12 cellular contexts compared by ENCODE assay signal in the genomic region with DNA sequence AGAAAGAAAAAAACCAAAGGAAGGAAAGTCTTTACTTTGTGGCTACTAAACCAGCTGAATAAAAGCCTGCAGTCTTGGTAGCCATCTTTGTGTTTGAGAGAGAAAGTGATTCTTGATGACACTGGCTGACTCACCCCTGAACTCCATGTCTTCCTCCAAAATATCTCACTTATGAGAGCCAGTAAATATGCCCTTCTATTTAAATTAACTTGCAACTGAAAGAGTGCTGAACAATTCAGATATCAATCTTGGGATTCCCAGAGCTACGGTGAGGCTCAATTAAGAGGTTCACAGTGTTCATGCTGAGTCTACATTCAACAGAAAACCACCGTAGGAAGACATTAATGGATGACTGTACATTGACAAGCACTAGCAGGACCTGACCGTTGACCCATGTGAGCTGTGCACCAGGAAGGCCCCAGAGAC. TPM values are rescaled to one million over a fixed set of nuclear protein-coding genes. Genes with fewer than 3 reads are reported as not detected.
A peak's percentile ranks its signal among the peaks of the same experiment; 100 is the strongest.
DNase-seq lines count a peak whose midpoint lies in the region; ATAC-seq and TF ChIP-seq lines count a peak whose summit lies in the region.
"Had no signal": no experiment of that assay in that cellular context is flagged by ENCODE, and none has a peak within 500 bp of the region (broad histone marks: within the 10 kb centered on the region; RNA-seq: fewer than 3 reads in every experiment).

No MANE protein-coding gene starts in this region.

- no peaks in the 10 kb centered on the region for H3K9me3 Mint-ChIP-seq in stimulated activated naive B cell treated with anti-CD40 and anti-IgM and Interleukin-4, amounts not matched to agents 10 μg/mL and 1 μg/mL and 100 μg/mL, for 72 hours

- no peak overlapping the region for H4K5ac ChIP-seq in IMR-90 (ENCODE audit: low read depth, low read length)

- POLR2A ChIA-PET in IMR-90 (lab: Charles Lee; ENCODE audit: unreplicated experiment), result no interaction called here

- peaks cover 23% of the 10 kb centered on the region for H3K4me1 ChIP-seq in left ventricle myocardium inferior
- H3K4me1 ChIP-seq in IMR-90 (ENCODE audit: control insufficient read depth, insufficient read depth, low read length), result peaks cover 6% of the 10 kb centered on the region
- H3K4me1 ChIP-seq: SJCRH30 had no signal

- no peaks in the 10 kb centered on the region for H3K36me3 Mint-ChIP-seq in stimulated activated naive B cell treated with anti-CD40 and anti-IgM and Interleukin-4, amounts not matched to agents 10 μg/mL and 1 μg/mL and 100 μg/mL, for 72 hours
- H3K36me3 Mint-ChIP-seq: activated CD8-positive, alpha-beta memory T cell treated with anti-CD3 and anti-CD28 coated beads, Interleukin-2, amount 10 ng/mL, durations not matched to agents 7 days and 5 days had no signal

- TF ChIP-seq CTCF in left ventricle myocardium inferior (IDR thresholded peaks at IDR 0.05; ENCODE audit: borderline replicate concordance), result no peak
- no peak for TF ChIP-seq CTCF in IMR-90 (conservative IDR thresholded peaks at IDR 0.05; ENCODE audit: low read depth, low read length)

- TF ChIP-seq POLR2A in IMR-90 (IDR thresholded peaks at IDR 0.05; ENCODE audit: low read depth, low read length), result no peak

- DNase-seq in left ventricle myocardium inferior, result no peak
- DNase-seq in Right ventricle myocardium superior, result no peak
- DNase-seq in IMR-90, result peak; percentile 17
- no peak for DNase-seq in stimulated activated naive B cell treated with anti-CD40 and anti-IgM and Interleukin-4, amounts not matched to agents 10 μg/mL and 1 μg/mL and 100 μg/mL, for 72 hours
- DNase-seq in SKM-1 (lab: John Stamatoyannopoulos, UW; ENCODE audit: unreplicated experiment), result no peak
- no peak for DNase-seq in NCI-H446 treated with DMSO at 0.1 percent for 48 hours (lab: John Stamatoyannopoulos, UW)
- DNase-seq in NCI-H2227 treated with DMSO at 0.1 percent for 48 hours (lab: John Stamatoyannopoulos, UW), result no peak
- DNase-seq: activated CD8-positive, alpha-beta memory T cell treated with anti-CD3 and anti-CD28 coated beads, Interleukin-2, amount 10 ng/mL, durations not matched to agents 7 days and 5 days; right cardiac atrium; SJCRH30 had no signal

- 60% methylated on average over 3 of the region's 3 CpGs; no CpG with 5 or more reads in 1 of the 2 experiments for WGBS in IMR-90 (ENCODE audit: extremely low coverage in 2 of 2, insufficient read length in 1 of 2), 2 experiments

- no peaks in the 10 kb centered on the region for H4K20me1 ChIP-seq in IMR-90 (ENCODE audit: insufficient read depth, low read length)

- no peak overlapping the region for H3K14ac ChIP-seq in IMR-90 (replicated peaks; ENCODE audit: low read depth, low read length)

- H3K27ac Mint-ChIP-seq in stimulated activated naive B cell treated with anti-CD40 and anti-IgM and Interleukin-4, amounts not matched to agents 10 μg/mL and 1 μg/mL and 100 μg/mL, for 72 hours, result peak overlapping the region; percentile 27
- H3K27ac Mint-ChIP-seq: activated CD8-positive, alpha-beta memory T cell treated with anti-CD3 and anti-CD28 coated beads, Interleukin-2, amount 10 ng/mL, durations not matched to agents 7 days and 5 days had no signal

- H4K91ac ChIP-seq in IMR-90 (ENCODE audit: insufficient read depth, low read depth, low read length), result no peak overlapping the region

- no peak overlapping the region for H2AK5ac ChIP-seq in IMR-90 (ENCODE audit: low read depth, low read length)

- H3K4me1 Mint-ChIP-seq in stimulated activated naive B cell treated with anti-CD40 and anti-IgM and Interleukin-4, amounts not matched to agents 10 μg/mL and 1 μg/mL and 100 μg/mL, for 72 hours, result peaks cover 0 to 2% of the 10 kb centered on the region in 2 donors

- in situ Hi-C loops in IMR-90 (cut with MboI; ENCODE audit: low sequenced_read_pairs), result no loop called here

- H3K4me2 ChIP-seq in IMR-90 (ENCODE audit: low read depth, low read length), result no peak overlapping the region

- intact Hi-C loops in left ventricle myocardium inferior (cut with micrococcal nuclease), result loop anchor here (10.0 kb wide), 1 partner anchor 56 kb away; the partner anchor contains the start of gene KCTD12
- intact Hi-C loops in Right ventricle myocardium superior (cut with DNase I), result loop anchor here (5.0 kb wide), 1 partner anchor 54 kb away; no protein-coding TSS in a partner anchor
- intact Hi-C loops in IMR-90 (cut with micrococcal nuclease), result no loop called here

- ATAC-seq in Right ventricle myocardium superior (ENCODE audit: poor library complexity), result no peak
- ATAC-seq in GM21723 (IDR thresholded peaks at IDR 0.05; ENCODE audit: unreplicated experiment), result peak; percentile 64
- ATAC-seq in IMR-90 (ENCODE audit: low read depth), result peak; percentile 70; the same call in 1 of the 2 replicates
- peak; percentile 42 to 45 for ATAC-seq in stimulated activated naive B cell treated with anti-CD40 and anti-IgM and Interleukin-4, amounts not matched to agents 10 μg/mL and 1 μg/mL and 100 μg/mL, for 72 hours (replicated peaks)
- ATAC-seq: activated CD8-positive, alpha-beta memory T cell treated with anti-CD3 and anti-CD28 coated beads, Interleukin-2, amount 10 ng/mL, durations not matched to agents 7 days and 5 days had no signal

- no peak overlapping the region for H3K23ac ChIP-seq in IMR-90 (ENCODE audit: low read depth, low read length)

- dilution Hi-C loops in IMR-90 (cut with HindIII; ENCODE audit: low sequenced_read_pairs, unreplicated experiment), result no loop called here

- H4K8ac ChIP-seq in IMR-90 (ENCODE audit: low read depth in 2 of 2, low read length in 2 of 2), result no peak overlapping the region

- H3K4me3 Mint-ChIP-seq in stimulated activated naive B cell treated with anti-CD40 and anti-IgM and Interleukin-4, amounts not matched to agents 10 μg/mL and 1 μg/mL and 100 μg/mL, for 72 hours, result no peak overlapping the region
- H3K4me3 Mint-ChIP-seq: activated CD8-positive, alpha-beta memory T cell treated with anti-CD3 and anti-CD28 coated beads, Interleukin-2, amount 10 ng/mL, durations not matched to agents 7 days and 5 days had no signal

- H3K9me1 ChIP-seq in IMR-90 (ENCODE audit: insufficient read depth, low read length), result no peaks in the 10 kb centered on the region

- H3K9me3 ChIP-seq in left ventricle myocardium inferior (replicated peaks) (no peaks in the 10 kb centered on the region), IMR-90 (ENCODE audit: control insufficient read depth, insufficient read depth, low read length) (no peaks in the 10 kb centered on the region)
- H3K9me3 ChIP-seq: SJCRH30 had no signal

- H2AK9ac ChIP-seq in IMR-90 (replicated peaks; ENCODE audit: low read depth, low read length, poor library complexity), result no peak overlapping the region

- CTCF ChIA-PET in IMR-90 (lab: Yijun Ruan, JAX), result interaction anchor here (1.5 kb wide), 1 partner anchor 45 kb away, joined by 3 read pairs; no protein-coding TSS in a partner anchor

- no peak overlapping the region for H3K56ac ChIP-seq in IMR-90 (ENCODE audit: extremely low read depth, insufficient read depth, low read length)

- H3K18ac ChIP-seq in IMR-90 (ENCODE audit: low read depth, low read length), result no peak overlapping the region

- H3K27me3 ChIP-seq in left ventricle myocardium inferior (ENCODE audit: low read depth), result no peaks in the 10 kb centered on the region
- H3K27me3 ChIP-seq in IMR-90 (ENCODE audit: control insufficient read depth, insufficient read depth, low read length), result no peaks in the 10 kb centered on the region
- H3K27me3 ChIP-seq: SJCRH30 had no signal

- H3K79me1 ChIP-seq in IMR-90 (ENCODE audit: low read depth in 1 of 2, low read length in 2 of 2), result no peaks in the 10 kb centered on the region

- H2BK5ac ChIP-seq in IMR-90 (ENCODE audit: low read depth, low read length, poor library complexity, severe bottlenecking), result no peak overlapping the region

- H3K27ac ChIP-seq in left ventricle myocardium inferior (replicated peaks) (peak overlapping the region; percentile 81), IMR-90 (ENCODE audit: insufficient read depth, low read length) (no peak overlapping the region)
- H3K27ac ChIP-seq: C4-2B, SJCRH30 had no signal

- no TSS peak for BruUV-seq in IMR-90 (replicated peaks; lab: Mats Ljungman, UMichigan)

- no peak overlapping the region for H2BK120ac ChIP-seq in IMR-90 (ENCODE audit: low read depth, low read length)

- no peak overlapping the region for H3K9ac ChIP-seq in IMR-90 (ENCODE audit: low read depth, low read length)

- H3K4me3 ChIP-seq in left ventricle myocardium inferior (no peak overlapping the region), IMR-90 (ENCODE audit: insufficient read depth, low read depth, low read length) (no peak overlapping the region)
- H3K4me3 ChIP-seq: SJCRH30 had no signal

- H2BK20ac ChIP-seq in IMR-90 (ENCODE audit: low read depth, low read length), result no peak overlapping the region

- no peak overlapping the region for H2AFZ ChIP-seq in IMR-90 (replicated peaks; ENCODE audit: low read length, poor library complexity)

- H3K36me3 ChIP-seq in left ventricle myocardium inferior (no peaks in the 10 kb centered on the region), IMR-90 (ENCODE audit: control insufficient read depth, insufficient read depth, low read length) (no peaks in the 10 kb centered on the region)
- H3K36me3 ChIP-seq: SJCRH30 had no signal

- peaks cover 0 to 4% of the 10 kb centered on the region in 2 donors for H3K27me3 Mint-ChIP-seq in stimulated activated naive B cell treated with anti-CD40 and anti-IgM and Interleukin-4, amounts not matched to agents 10 μg/mL and 1 μg/mL and 100 μg/mL, for 72 hours

- H2BK15ac ChIP-seq in IMR-90 (ENCODE audit: low read depth, low read length), result no peak overlapping the region

- H3K4ac ChIP-seq in IMR-90 (ENCODE audit: low read depth, low read length), result no peak overlapping the region

- no peak for TF ChIP-seq RAD21 in IMR-90 (IDR thresholded peaks at IDR 0.05; ENCODE audit: low read length)

TF ChIP-seq in IMR-90, 13 proteins besides CTCF, POLR2A, EP300 and RAD21 (continues in another document):
- TF ChIP-seq MAFK (IDR thresholded peaks at IDR 0.05; ENCODE audit: low read depth, low read length) (no peak), ELK1 (IDR thresholded peaks at IDR 0.05; ENCODE audit: borderline replicate concordance, low read depth, low read length) (no peak), SMC3 (IDR thresholded peaks at IDR 0.05; ENCODE audit: low read depth, low read length) (no peak), RFX5 (IDR thresholded peaks at IDR 0.05; ENCODE audit: low read depth, low read length) (no peak)

RNA-seq across cellular contexts. Expression of gene KCTD12, which starts 57.9 kb away (rescaled TPM):
- total RNA-seq in left ventricle myocardium inferior (37.2 TPM), Right ventricle myocardium superior (34.7 TPM), IMR-90 (2012; rRNA removed) (1.8 and 3.9 TPM in 2 replicates)
- 1.4 and 1.9 TPM in 2 replicates for polyA plus RNA-seq in IMR-90 (2012; rRNA removed)
- polyA plus RNA-seq in IMR-90 (2012; cell fraction: cytosol; rRNA removed), result 0.53 and 0.85 TPM in 2 replicates
- polyA plus RNA-seq in IMR-90 (2012; cell fraction: nucleus; rRNA removed; ENCODE audit: low replicate concordance), result 0.48 and 0.55 TPM in 2 replicates
